ENCODE assay signal across 20 cellular contexts in the genomic region with DNA sequence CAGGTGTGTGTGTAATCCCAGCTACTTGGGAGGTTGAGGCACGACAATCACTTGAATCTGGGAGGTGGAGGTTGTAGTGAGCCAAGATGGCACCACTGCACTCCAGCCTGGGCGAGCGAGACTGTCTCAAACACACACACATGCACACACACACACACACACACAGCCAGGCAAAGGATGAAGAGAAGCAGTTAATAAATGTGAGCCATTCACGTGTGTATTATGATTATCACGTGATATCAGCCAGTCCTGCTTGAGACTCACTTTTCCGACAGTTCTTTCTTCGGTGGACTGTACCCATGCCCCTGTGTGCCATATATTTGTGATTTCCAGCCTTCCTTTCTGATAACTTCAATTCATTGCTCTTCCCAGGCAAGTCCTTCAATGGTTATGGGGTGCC.
DNase-seq lines count a peak whose midpoint lies in the region; ATAC-seq and TF ChIP-seq lines count a peak whose summit lies in the region.
"Had no signal": no experiment of that assay in that cellular context is flagged by ENCODE, and none has a peak within 500 bp of the region (broad histone marks: within the 10 kb centered on the region; RNA-seq: fewer than 3 reads in every experiment).

No MANE protein-coding gene starts in this region.

- no peak overlapping the region for H3K4me3 ChIP-seq in CD8-positive, alpha-beta T cell (ENCODE audit: low read depth, low read length)

- POLR2A ChIA-PET in CD8-positive, alpha-beta T cell (lab: Charles Lee): no interaction called here

- DNase-seq in activated CD4-positive, alpha-beta T cell treated with anti-CD3 and anti-CD28 coated beads, Interleukin-2, amount 10 ng/mL, durations not matched to agents 24 days and 14 days: no peak
- DNase-seq in activated CD4-positive, alpha-beta T cell treated with anti-CD3 and anti-CD28 coated beads for 4 hours: no peak
- DNase-seq in CD8-positive, alpha-beta T cell: no peak
- DNase-seq in activated naive CD8-positive, alpha-beta T cell treated with anti-CD3 and anti-CD28 coated beads for 36 hours: no peak
- DNase-seq in naive B cell (no peak), NOMO-1 treated with DMSO at 0.1 percent for 48 hours (lab: John Stamatoyannopoulos, UW; ENCODE audit: unreplicated experiment) (no peak), amniotic stem cell (lab: John Stamatoyannopoulos, UW) (no peak)
- DNase-seq in activated CD4-positive, alpha-beta T cell treated with anti-CD3 and anti-CD28 coated beads, Interleukin-2, amount 50 U/mL, for 1 hour: no peak
- DNase-seq: BE2C; Calu3; CD4-positive, alpha-beta memory T cell; H9; NCI-H1417; NCI-H187; NCI-H2107; NCI-H510A treated with DMSO at 0.1 percent for 48 hours; NCI-H774; OCI-M1; Right ventricle myocardium superior had no signal

- no peaks in the 10 kb centered on the region for H3K27me3 Mint-ChIP-seq in activated CD4-positive, alpha-beta T cell treated with anti-CD3 and anti-CD28 coated beads, Interleukin-2, amount 10 ng/mL, durations not matched to agents 24 days and 14 days
- H3K27me3 Mint-ChIP-seq in CD8-positive, alpha-beta T cell (ENCODE audit: low read depth): no peaks in the 10 kb centered on the region
- H3K27me3 Mint-ChIP-seq in activated naive CD8-positive, alpha-beta T cell treated with anti-CD3 and anti-CD28 coated beads for 36 hours: no peaks in the 10 kb centered on the region
- H3K27me3 Mint-ChIP-seq in naive B cell: no peaks in the 10 kb centered on the region
- H3K27me3 Mint-ChIP-seq: CD4-positive, alpha-beta memory T cell had no signal

- H3K27ac ChIP-seq in CD8-positive, alpha-beta T cell (ENCODE audit: low read depth, low read length): no peak overlapping the region
- H3K27ac ChIP-seq: 22Rv1 had no signal

- no peaks in the 10 kb centered on the region for H3K36me3 ChIP-seq in CD8-positive, alpha-beta T cell (ENCODE audit: insufficient read depth, low read length)
- H3K36me3 ChIP-seq: BE2C had no signal

- no peak overlapping the region for H3K4me3 Mint-ChIP-seq in activated CD4-positive, alpha-beta T cell treated with anti-CD3 and anti-CD28 coated beads, Interleukin-2, amount 10 ng/mL, durations not matched to agents 24 days and 14 days
- no peak overlapping the region for H3K4me3 Mint-ChIP-seq in CD8-positive, alpha-beta T cell
- H3K4me3 Mint-ChIP-seq in activated naive CD8-positive, alpha-beta T cell treated with anti-CD3 and anti-CD28 coated beads for 36 hours: no peak overlapping the region
- peak overlapping the region in 6 of 8 donors; percentile 7 to 77 (median 48) for H3K4me3 Mint-ChIP-seq in naive B cell
- H3K4me3 Mint-ChIP-seq: H9 had no signal

- H3K4me1 Mint-ChIP-seq in activated CD4-positive, alpha-beta T cell treated with anti-CD3 and anti-CD28 coated beads, Interleukin-2, amount 10 ng/mL, durations not matched to agents 24 days and 14 days: peaks cover 59% of the 10 kb centered on the region
- peaks cover 87% of the 10 kb centered on the region for H3K4me1 Mint-ChIP-seq in CD8-positive, alpha-beta T cell (ENCODE audit: low read depth)
- H3K4me1 Mint-ChIP-seq in activated naive CD8-positive, alpha-beta T cell treated with anti-CD3 and anti-CD28 coated beads for 36 hours: peaks cover 84% of the 10 kb centered on the region
- peaks cover 86 to 95% (median 86%) of the 10 kb centered on the region in 3 donors for H3K4me1 Mint-ChIP-seq in naive B cell

- TF ChIP-seq CTCF in CD8-positive, alpha-beta T cell (IDR thresholded peaks at IDR 0.05): no peak

- peaks cover 3% of the 10 kb centered on the region for H3K36me3 Mint-ChIP-seq in activated CD4-positive, alpha-beta T cell treated with anti-CD3 and anti-CD28 coated beads, Interleukin-2, amount 10 ng/mL, durations not matched to agents 24 days and 14 days (ENCODE audit: low read depth)
- no peaks in the 10 kb centered on the region for H3K36me3 Mint-ChIP-seq in CD8-positive, alpha-beta T cell
- H3K36me3 Mint-ChIP-seq in activated naive CD8-positive, alpha-beta T cell treated with anti-CD3 and anti-CD28 coated beads for 36 hours: peaks cover 30% of the 10 kb centered on the region
- H3K36me3 Mint-ChIP-seq in naive B cell: no peaks in the 10 kb centered on the region

- ATAC-seq in CD8-positive, alpha-beta T cell: no peak
- no peak for ATAC-seq in naive B cell (ENCODE audit: low read depth in 2 of 2)

- no peaks in the 10 kb centered on the region for H3K9me3 ChIP-seq in CD8-positive, alpha-beta T cell (ENCODE audit: low read length)
- H3K9me3 ChIP-seq: BE2C had no signal

- intact Hi-C loops in activated CD4-positive, alpha-beta T cell treated with anti-CD3 and anti-CD28 coated beads, Interleukin-2, amount 10 ng/mL, durations not matched to agents 24 days and 14 days (cut with micrococcal nuclease): no loop called here
- intact Hi-C loops in CD8-positive, alpha-beta T cell (cut with DNase I, micrococcal nuclease): loop anchor here in 1 of 2 experiments (5.0 kb wide), 1 partner anchor 33 kb away; no protein-coding TSS in a partner anchor

- H3K27me3 ChIP-seq in CD8-positive, alpha-beta T cell (ENCODE audit: insufficient read depth, low read length): no peaks in the 10 kb centered on the region
- H3K27me3 ChIP-seq: BE2C had no signal

- CTCF ChIA-PET in CD8-positive, alpha-beta T cell (lab: Charles Lee): interaction anchor here (1.2 to 4.6 kb wide), 2 partner anchors 55 to 78 kb away, joined by 3 to 27 read pairs; no protein-coding TSS in a partner anchor

- no peaks in the 10 kb centered on the region for H3K9me3 Mint-ChIP-seq in activated CD4-positive, alpha-beta T cell treated with anti-CD3 and anti-CD28 coated beads, Interleukin-2, amount 10 ng/mL, durations not matched to agents 24 days and 14 days
- H3K9me3 Mint-ChIP-seq in CD8-positive, alpha-beta T cell: no peaks in the 10 kb centered on the region
- no peaks in the 10 kb centered on the region for H3K9me3 Mint-ChIP-seq in activated naive CD8-positive, alpha-beta T cell treated with anti-CD3 and anti-CD28 coated beads for 36 hours
- H3K9me3 Mint-ChIP-seq in naive B cell: no peaks in the 10 kb centered on the region
- H3K9me3 Mint-ChIP-seq: CD4-positive, alpha-beta memory T cell; H9 had no signal

- peaks cover 65% of the 10 kb centered on the region for H3K4me1 ChIP-seq in CD8-positive, alpha-beta T cell (ENCODE audit: insufficient read depth, low read length)
- H3K4me1 ChIP-seq: BE2C had no signal

- peak overlapping the region; percentile 35 for H3K27ac Mint-ChIP-seq in activated CD4-positive, alpha-beta T cell treated with anti-CD3 and anti-CD28 coated beads, Interleukin-2, amount 10 ng/mL, durations not matched to agents 24 days and 14 days
- peak overlapping the region; percentile 28 for H3K27ac Mint-ChIP-seq in CD8-positive, alpha-beta T cell
- H3K27ac Mint-ChIP-seq in activated naive CD8-positive, alpha-beta T cell treated with anti-CD3 and anti-CD28 coated beads for 36 hours: peak overlapping the region; percentile 27
- peak overlapping the region; percentile 90 to 95 (median 91) for H3K27ac Mint-ChIP-seq in naive B cell
- H3K27ac Mint-ChIP-seq: H9 had no signal

Comparison
In these comparisons a context has a peak if more than half of its experiments do, and no peak if none do; other contexts are left out.
1. H3K27ac Mint-ChIP-seq: peak in every context shown above with its lines; median percentile 91 in naive B cell; 35 in activated CD4-positive, alpha-beta T cell treated with anti-CD3 and anti-CD28 coated beads, Interleukin-2, amount 10 ng/mL, durations not matched to agents 24 days and 14 days; 28 in CD8-positive, alpha-beta T cell; 27 in activated naive CD8-positive, alpha-beta T cell treated with anti-CD3 and anti-CD28 coated beads for 36 hours.
2. H3K4me3 Mint-ChIP-seq: peak in naive B cell (6 of 8); none in activated CD4-positive, alpha-beta T cell treated with anti-CD3 and anti-CD28 coated beads, Interleukin-2, amount 10 ng/mL, durations not matched to agents 24 days and 14 days (single experiment), CD8-positive, alpha-beta T cell (single experiment) and activated naive CD8-positive, alpha-beta T cell treated with anti-CD3 and anti-CD28 coated beads for 36 hours (single experiment).